In the genomic region with DNA sequence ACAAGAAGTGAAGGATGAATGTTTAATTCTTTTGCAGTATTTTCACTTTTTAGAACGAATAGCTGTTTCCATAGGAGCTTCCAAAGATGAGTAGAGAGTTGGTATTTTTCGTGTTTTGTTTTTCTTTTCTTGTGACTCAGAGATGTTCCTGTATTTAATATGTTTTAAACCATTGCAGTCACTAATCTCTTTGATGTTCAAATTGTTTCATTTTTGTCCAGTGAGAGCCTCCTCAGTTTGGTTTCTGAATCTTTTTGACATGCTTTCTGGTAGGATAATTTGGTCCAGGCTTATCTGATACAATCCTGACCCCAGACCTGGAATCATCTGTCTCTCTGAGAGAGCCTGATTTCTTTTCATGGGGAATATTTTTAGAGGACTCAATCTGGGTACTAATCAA, we compare ENCODE assay signal across 1 cellular context.
TF ChIP-seq lines count a peak whose summit lies in the region.

No MANE protein-coding gene starts in this region.

TF ChIP-seq in A549, 52 proteins besides CTCF, POLR2A, EP300 and RAD21 (continued from another document):
- TF ChIP-seq, protein P1, sequence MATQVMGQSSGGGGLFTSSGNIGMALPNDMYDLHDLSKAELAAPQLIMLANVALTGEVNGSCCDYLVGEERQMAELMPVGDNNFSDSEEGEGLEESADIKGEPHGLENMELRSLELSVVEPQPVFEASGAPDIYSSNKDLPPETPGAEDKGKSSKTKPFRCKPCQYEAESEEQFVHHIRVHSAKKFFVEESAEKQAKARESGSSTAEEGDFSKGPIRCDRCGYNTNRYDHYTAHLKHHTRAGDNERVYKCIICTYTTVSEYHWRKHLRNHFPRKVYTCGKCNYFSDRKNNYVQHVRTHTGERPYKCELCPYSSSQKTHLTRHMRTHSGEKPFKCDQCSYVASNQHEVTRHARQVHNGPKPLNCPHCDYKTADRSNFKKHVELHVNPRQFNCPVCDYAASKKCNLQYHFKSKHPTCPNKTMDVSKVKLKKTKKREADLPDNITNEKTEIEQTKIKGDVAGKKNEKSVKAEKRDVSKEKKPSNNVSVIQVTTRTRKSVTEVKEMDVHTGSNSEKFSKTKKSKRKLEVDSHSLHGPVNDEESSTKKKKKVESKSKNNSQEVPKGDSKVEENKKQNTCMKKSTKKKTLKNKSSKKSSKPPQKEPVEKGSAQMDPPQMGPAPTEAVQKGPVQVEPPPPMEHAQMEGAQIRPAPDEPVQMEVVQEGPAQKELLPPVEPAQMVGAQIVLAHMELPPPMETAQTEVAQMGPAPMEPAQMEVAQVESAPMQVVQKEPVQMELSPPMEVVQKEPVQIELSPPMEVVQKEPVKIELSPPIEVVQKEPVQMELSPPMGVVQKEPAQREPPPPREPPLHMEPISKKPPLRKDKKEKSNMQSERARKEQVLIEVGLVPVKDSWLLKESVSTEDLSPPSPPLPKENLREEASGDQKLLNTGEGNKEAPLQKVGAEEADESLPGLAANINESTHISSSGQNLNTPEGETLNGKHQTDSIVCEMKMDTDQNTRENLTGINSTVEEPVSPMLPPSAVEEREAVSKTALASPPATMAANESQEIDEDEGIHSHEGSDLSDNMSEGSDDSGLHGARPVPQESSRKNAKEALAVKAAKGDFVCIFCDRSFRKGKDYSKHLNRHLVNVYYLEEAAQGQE (IDR thresholded peaks at IDR 0.05) = no peak
- TF ChIP-seq HOXB5 (CRISPR knock-in tag; IDR thresholded peaks at IDR 0.05) (no peak), FOXS1 (CRISPR knock-in tag; IDR thresholded peaks at IDR 0.05) (no peak), RNF2 (IDR thresholded peaks at IDR 0.05; ENCODE audit: borderline replicate concordance, low read depth) (no peak), CHD2 (IDR thresholded peaks at IDR 0.05; ENCODE audit: low read length, partially characterized antibody) (no peak), ZNF302 (CRISPR knock-in tag; IDR thresholded peaks at IDR 0.05) (no peak), MAZ (IDR thresholded peaks at IDR 0.05; ENCODE audit: borderline replicate concordance, low read depth, low read length) (no peak)
- TF ChIP-seq, protein P2, sequence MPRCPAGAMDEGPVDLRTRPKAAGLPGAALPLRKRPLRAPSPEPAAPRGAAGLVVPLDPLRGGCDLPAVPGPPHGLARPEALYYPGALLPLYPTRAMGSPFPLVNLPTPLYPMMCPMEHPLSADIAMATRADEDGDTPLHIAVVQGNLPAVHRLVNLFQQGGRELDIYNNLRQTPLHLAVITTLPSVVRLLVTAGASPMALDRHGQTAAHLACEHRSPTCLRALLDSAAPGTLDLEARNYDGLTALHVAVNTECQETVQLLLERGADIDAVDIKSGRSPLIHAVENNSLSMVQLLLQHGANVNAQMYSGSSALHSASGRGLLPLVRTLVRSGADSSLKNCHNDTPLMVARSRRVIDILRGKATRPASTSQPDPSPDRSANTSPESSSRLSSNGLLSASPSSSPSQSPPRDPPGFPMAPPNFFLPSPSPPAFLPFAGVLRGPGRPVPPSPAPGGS (IDR thresholded peaks at IDR 0.05) = no peak
- TF ChIP-seq, protein P3, sequence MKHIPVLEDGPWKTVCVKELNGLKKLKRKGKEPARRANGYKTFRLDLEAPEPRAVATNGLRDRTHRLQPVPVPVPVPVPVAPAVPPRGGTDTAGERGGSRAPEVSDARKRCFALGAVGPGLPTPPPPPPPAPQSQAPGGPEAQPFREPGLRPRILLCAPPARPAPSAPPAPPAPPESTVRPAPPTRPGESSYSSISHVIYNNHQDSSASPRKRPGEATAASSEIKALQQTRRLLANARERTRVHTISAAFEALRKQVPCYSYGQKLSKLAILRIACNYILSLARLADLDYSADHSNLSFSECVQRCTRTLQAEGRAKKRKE (CRISPR knock-in tag; IDR thresholded peaks at IDR 0.05; ENCODE audit: low read depth) = no peak
- TF ChIP-seq, protein P4, sequence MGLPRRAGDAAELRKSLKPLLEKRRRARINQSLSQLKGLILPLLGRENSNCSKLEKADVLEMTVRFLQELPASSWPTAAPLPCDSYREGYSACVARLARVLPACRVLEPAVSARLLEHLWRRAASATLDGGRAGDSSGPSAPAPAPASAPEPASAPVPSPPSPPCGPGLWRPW (IDR thresholded peaks at IDR 0.05) = no peak
TF ChIP-seq in A549: peak in this region for 0.
